ENCODE assay signal across 20 cellular contexts in the genomic region with DNA sequence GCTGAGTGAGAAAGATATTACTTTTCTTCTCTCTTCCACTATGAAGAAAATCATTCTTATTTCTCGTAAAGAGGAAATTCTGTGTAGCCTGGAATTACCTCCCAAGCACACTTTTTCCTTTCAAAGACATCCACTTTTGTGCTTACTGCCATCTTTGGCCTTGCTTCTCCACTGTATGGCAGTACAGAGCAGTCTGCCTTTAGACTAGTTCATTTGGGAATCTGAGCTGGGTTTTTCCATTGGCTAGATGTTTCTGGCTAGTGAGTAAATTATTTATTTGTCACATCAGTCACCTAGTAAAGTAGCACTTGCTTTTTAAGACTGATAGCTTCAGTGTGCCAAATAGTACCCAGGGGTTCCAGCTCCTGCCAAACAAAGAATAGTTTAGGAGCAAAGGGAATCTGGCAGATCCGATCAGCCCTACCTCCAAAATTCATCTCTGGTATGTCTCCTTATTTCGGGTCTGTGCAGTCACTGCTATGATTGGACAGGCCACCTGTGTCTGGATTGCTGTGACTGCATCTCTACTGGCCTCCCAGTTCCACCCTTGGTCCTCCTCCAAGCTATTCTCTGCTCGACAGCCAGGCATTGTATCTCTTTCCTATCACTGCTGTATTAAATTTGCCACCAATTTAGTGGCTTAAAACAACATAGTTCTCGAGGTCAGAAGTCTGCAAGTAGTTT.
DNase-seq lines count a peak whose midpoint lies in the region; ATAC-seq, FAIRE-seq and TF ChIP-seq lines count a peak whose summit lies in the region.
"Had no signal": no experiment of that assay in that cellular context is flagged by ENCODE, and none has a peak within 500 bp of the region (broad histone marks: within the 10 kb centered on the region; RNA-seq: fewer than 3 reads in every experiment).

No MANE protein-coding gene starts in this region.

- H3K36me3 ChIP-seq in HCT116 (ENCODE audit: control insufficient read depth in 1 of 2, insufficient read depth in 2 of 2, low read length in 2 of 2) (no peaks in the 10 kb centered on the region), neural progenitor cell (no peaks in the 10 kb centered on the region)

- intact Hi-C loops in HCT116 (cut with micrococcal nuclease) = no loop called here
- intact Hi-C loops in activated naive CD4-positive, alpha-beta T cell treated with anti-CD3 and anti-CD28 coated beads for 36 hours (cut with micrococcal nuclease) = no loop called here

- H2AFZ ChIP-seq in HCT116 (ENCODE audit: low read depth, low read length, poor library complexity, severe bottlenecking) (no peak overlapping the region), neural progenitor cell (replicated peaks) (peak overlapping the region; percentile 64)

- H3K9me3 ChIP-seq in HCT116 (ENCODE audit: control insufficient read depth in 1 of 2, insufficient read depth in 1 of 2, low read depth in 1 of 2, low read length in 2 of 2) = no peaks in the 10 kb centered on the region
- no peaks in the 10 kb centered on the region for H3K9me3 ChIP-seq in neural progenitor cell (ENCODE audit: low read depth)

- H3K4me1 ChIP-seq in HCT116 (ENCODE audit: control insufficient read depth in 1 of 2, insufficient read depth in 2 of 2, low read length in 2 of 2) = peaks cover 2 to 6% of the 10 kb centered on the region in 2 experiments; a peak in 3 of 4 replicates
- no peaks in the 10 kb centered on the region for H3K4me1 ChIP-seq in neural progenitor cell

- no peak overlapping the region for H3K27ac ChIP-seq in 22Rv1
- H3K27ac ChIP-seq in HCT116 (ENCODE audit: low read depth, low read length) = no peak overlapping the region
- H3K27ac ChIP-seq in neural progenitor cell = no peak overlapping the region

- no peaks in the 10 kb centered on the region for H3K27me3 ChIP-seq in HCT116 (ENCODE audit: insufficient read depth, low read length)
- no peaks in the 10 kb centered on the region for H3K27me3 ChIP-seq in neural progenitor cell

- H3K27ac Mint-ChIP-seq in neural progenitor cell = no peak overlapping the region
- H3K27ac Mint-ChIP-seq in activated naive CD4-positive, alpha-beta T cell treated with anti-CD3 and anti-CD28 coated beads for 36 hours = no peak overlapping the region
- H3K27ac Mint-ChIP-seq: activated naive CD8-positive, alpha-beta T cell treated with anti-CD3 and anti-CD28 coated beads for 36 hours; natural killer cell had no signal

- H3K79me2 ChIP-seq in HCT116 (ENCODE audit: insufficient read depth, low read length) = no peaks in the 10 kb centered on the region
- no peaks in the 10 kb centered on the region for H3K79me2 ChIP-seq in neural progenitor cell (ENCODE audit: low read depth)

- no peak for TF ChIP-seq RAD21 in HCT116 (IDR thresholded peaks at IDR 0.05; ENCODE audit: low read depth)

- H3F3A ChIP-seq in neural progenitor cell (ENCODE audit: low read depth) = no peaks in the 10 kb centered on the region

- H3K4me1 Mint-ChIP-seq in neural progenitor cell = peaks cover 10% of the 10 kb centered on the region
- no peaks in the 10 kb centered on the region for H3K4me1 Mint-ChIP-seq in activated naive CD4-positive, alpha-beta T cell treated with anti-CD3 and anti-CD28 coated beads for 36 hours (ENCODE audit: low read depth)
- H3K4me1 Mint-ChIP-seq: activated naive CD8-positive, alpha-beta T cell treated with anti-CD3 and anti-CD28 coated beads for 36 hours; natural killer cell; stimulated activated naive CD8-positive, alpha-beta T cell treated with anti-CD3 and anti-CD28 coated beads, Interleukin-15, amount 100 ng/mL, for 72 hours had no signal

- CTCF ChIA-PET in HCT116 (lab: Charles Lee) = no interaction called here
- CTCF ChIA-PET in activated naive CD4-positive, alpha-beta T cell treated with anti-CD3 and anti-CD28 coated beads for 36 hours (lab: Charles Lee) = interaction anchor here (1.4 kb wide), 1 partner anchor 240 kb away, joined by 3 read pairs; no protein-coding TSS in a partner anchor

- no TSS peak for BruUV-seq in HCT116 (replicated peaks; lab: Mats Ljungman, UMichigan)

- DNase-seq in HCT116 (ENCODE audit: low read depth, low spot score) (no peak), astrocyte of the spinal cord (ENCODE audit: low read depth, low spot score) (no peak), neural progenitor cell (ENCODE audit: low spot score) (no peak), GM12891 (ENCODE audit: insufficient read length, low spot score) (no peak), NCI-H1092 (lab: John Stamatoyannopoulos, UW) (no peak), SHP77 (lab: John Stamatoyannopoulos, UW) (no peak)
- no peak for DNase-seq in activated naive CD4-positive, alpha-beta T cell treated with anti-CD3 and anti-CD28 coated beads for 36 hours
- DNase-seq: activated naive CD8-positive, alpha-beta T cell treated with anti-CD3 and anti-CD28 coated beads for 36 hours; activated T-cell treated with anti-CD3 and anti-CD28 coated beads, Interleukin-2, amount 50 U/mL, for 1 hour; glutamatergic neuron; Karpas-422; natural killer cell; NCI-H1436; NCI-H510A; stimulated activated naive CD8-positive, alpha-beta T cell treated with anti-CD3 and anti-CD28 coated beads, Interleukin-15, amount 100 ng/mL, for 72 hours had no signal

- no peak; the same call in 1 of the 2 replicates for ATAC-seq in HCT116
- ATAC-seq: natural killer cell; Panc1; stimulated activated naive CD8-positive, alpha-beta T cell treated with anti-CD3 and anti-CD28 coated beads, Interleukin-15, amount 100 ng/mL, for 72 hours had no signal

- H3K36me3 Mint-ChIP-seq in neural progenitor cell = no peaks in the 10 kb centered on the region
- no peaks in the 10 kb centered on the region for H3K36me3 Mint-ChIP-seq in activated naive CD4-positive, alpha-beta T cell treated with anti-CD3 and anti-CD28 coated beads for 36 hours (ENCODE audit: low read depth)
- H3K36me3 Mint-ChIP-seq: activated naive CD8-positive, alpha-beta T cell treated with anti-CD3 and anti-CD28 coated beads for 36 hours; natural killer cell had no signal

- H3K9ac ChIP-seq in HCT116 (ENCODE audit: low read length) = no peak overlapping the region
- H3K9ac ChIP-seq in neural progenitor cell = no peak overlapping the region

- H4K20me1 ChIP-seq in HCT116 (ENCODE audit: insufficient read depth) = no peaks in the 10 kb centered on the region
- no peaks in the 10 kb centered on the region for H4K20me1 ChIP-seq in neural progenitor cell (ENCODE audit: low read depth)

- RAD21 ChIA-PET in HCT116 (lab: Charles Lee; ENCODE audit: low non-redundant PET in 1 of 2, low total read pairs in 2 of 2, uncharacterized antibody in 2 of 2, unreplicated experiment in 2 of 2) = no interaction called here

- H3K4me3 ChIP-seq in HCT116 (replicated peaks in 1 of 2; ENCODE audit: low read depth in 1 of 2, low read length in 2 of 2) (no peak overlapping the region), astrocyte of the spinal cord (ENCODE audit: low read depth, low read length) (no peak overlapping the region), neural progenitor cell (no peak overlapping the region)

- H3K27me3 Mint-ChIP-seq in neural progenitor cell (ENCODE audit: insufficient read depth, low read depth) = peaks cover 3% of the 10 kb centered on the region
- peaks cover 8% of the 10 kb centered on the region for H3K27me3 Mint-ChIP-seq in activated naive CD4-positive, alpha-beta T cell treated with anti-CD3 and anti-CD28 coated beads for 36 hours (ENCODE audit: low read depth)

- TF ChIP-seq POLR2A in HCT116 (IDR thresholded peaks at IDR 0.05; ENCODE audit: borderline replicate concordance, extremely low read depth, insufficient read depth, insufficient read length) (no peak), GM12891 (IDR thresholded peaks at IDR 0.05; ENCODE audit: low read depth, low read length) (no peak)

- POLR2A ChIA-PET in HCT116 (lab: Charles Lee) = no interaction called here

- no peaks in the 10 kb centered on the region for H3K9me2 ChIP-seq in HCT116 (ENCODE audit: insufficient read depth)

- no peaks in the 10 kb centered on the region for H3K9me3 Mint-ChIP-seq in neural progenitor cell
- no peaks in the 10 kb centered on the region for H3K9me3 Mint-ChIP-seq in activated naive CD4-positive, alpha-beta T cell treated with anti-CD3 and anti-CD28 coated beads for 36 hours
- H3K9me3 Mint-ChIP-seq: activated naive CD8-positive, alpha-beta T cell treated with anti-CD3 and anti-CD28 coated beads for 36 hours; natural killer cell; stimulated activated naive CD8-positive, alpha-beta T cell treated with anti-CD3 and anti-CD28 coated beads, Interleukin-15, amount 100 ng/mL, for 72 hours had no signal

- H3K4me2 ChIP-seq in HCT116 (ENCODE audit: low read length) (no peak overlapping the region), neural progenitor cell (no peak overlapping the region)

- no peak overlapping the region for H3K4me3 Mint-ChIP-seq in neural progenitor cell
- H3K4me3 Mint-ChIP-seq in activated naive CD4-positive, alpha-beta T cell treated with anti-CD3 and anti-CD28 coated beads for 36 hours = no peak overlapping the region
- H3K4me3 Mint-ChIP-seq: activated naive CD8-positive, alpha-beta T cell treated with anti-CD3 and anti-CD28 coated beads for 36 hours; natural killer cell; stimulated activated naive CD8-positive, alpha-beta T cell treated with anti-CD3 and anti-CD28 coated beads, Interleukin-15, amount 100 ng/mL, for 72 hours had no signal

- FAIRE-seq in GM12891 (lab: Jason Lieb, UNC) = no peak
- FAIRE-seq: endothelial cell of umbilical vein, G401.6, TTC549 had no signal

- in situ Hi-C loops in astrocyte of the spinal cord (cut with HindIII; ENCODE audit: low sequenced_read_pairs) = no loop called here

- TF ChIP-seq CTCF in 22Rv1 (IDR thresholded peaks at IDR 0.05) (peak; percentile 33), HCT116 (IDR thresholded peaks at IDR 0.05 in 2 of 3, conservative IDR thresholded peaks at IDR 0.05 in 1 of 3; ENCODE audit: borderline replicate concordance in 1 of 3, insufficient read depth in 1 of 3, low read depth in 2 of 3, low read length in 2 of 3) (peak in 2 of 3 experiments; percentile 6 to 21; a peak in 1 of 6 replicates), astrocyte of the spinal cord (IDR thresholded peaks at IDR 0.05; ENCODE audit: low read depth, low read length) (peak; percentile 26), neural progenitor cell (IDR thresholded peaks at IDR 0.05) (peak; percentile 25)

TF ChIP-seq in HCT116, 20 proteins besides CTCF, POLR2A, EP300 and RAD21 (continues in another document):
- TF ChIP-seq CEBPB (IDR thresholded peaks at IDR 0.05; ENCODE audit: low read depth) = no peak
- no peak for TF ChIP-seq EZH2phosphoT487 (IDR thresholded peaks at IDR 0.05; ENCODE audit: borderline replicate concordance)

TF ChIP-seq in GM12891, 5 proteins besides CTCF, POLR2A, EP300 and RAD21:
- TF ChIP-seq POU2F2 (IDR thresholded peaks at IDR 0.05; ENCODE audit: low read depth, low read length) (no peak), POLR2AphosphoS5 (IDR thresholded peaks at IDR 0.05; ENCODE audit: low read depth, low read length) (no peak), PAX5 (IDR thresholded peaks at IDR 0.05; ENCODE audit: insufficient read depth, low read length, severe bottlenecking) (no peak), SPI1 (IDR thresholded peaks at IDR 0.05; ENCODE audit: low read depth, low read length) (no peak), TAF1 (IDR thresholded peaks at IDR 0.05; ENCODE audit: low read depth, low read length) (no peak)
